In genomic region chr16:16073884-16074781, GRCh38 we compare ENCODE assay signal across 8 cellular contexts.
DNase-seq lines count a peak whose midpoint lies in the region; ATAC-seq and TF ChIP-seq lines count a peak whose summit lies in the region.

No MANE protein-coding gene starts in this region.

- H3K4me1 Mint-ChIP-seq in activated T-helper 17 cell treated with anti-CD3 and anti-CD28 coated beads, Interleukin-2, amount 50 U/mL, for 72 hours = no peaks in the 10 kb centered on the region
- H3K4me1 Mint-ChIP-seq in CD4-positive, alpha-beta T cell (ENCODE audit: low read depth) = peaks cover 4% of the 10 kb centered on the region

- peak overlapping the region; percentile 28 for H3K27ac Mint-ChIP-seq in activated T-helper 17 cell treated with anti-CD3 and anti-CD28 coated beads, Interleukin-2, amount 50 U/mL, for 72 hours
- no peak overlapping the region for H3K27ac Mint-ChIP-seq in CD4-positive, alpha-beta T cell

- 57% methylated on average over 19 of the region's 19 CpGs for WGBS in urinary bladder

- no peak overlapping the region for H3K4me3 ChIP-seq in right atrium auricular region
- no peak overlapping the region for H3K4me3 ChIP-seq in urinary bladder (ENCODE audit: low read depth, low read length)

- CTCF ChIA-PET in CD4-positive, alpha-beta T cell (lab: Charles Lee) = no interaction called here

- no peak overlapping the region for H3K4me3 Mint-ChIP-seq in activated T-helper 17 cell treated with anti-CD3 and anti-CD28 coated beads, Interleukin-2, amount 50 U/mL, for 72 hours
- no peak overlapping the region for H3K4me3 Mint-ChIP-seq in CD4-positive, alpha-beta T cell

- peaks cover 0 to 23% of the 10 kb centered on the region in 2 donors for H3K4me1 ChIP-seq in right atrium auricular region
- H3K4me1 ChIP-seq in urinary bladder (ENCODE audit: insufficient read depth) = no peaks in the 10 kb centered on the region

- no peak for DNase-seq in Right ventricle myocardium inferior (ENCODE audit: missing footprints)
- no peak for DNase-seq in right atrium auricular region (ENCODE audit: low spot score)
- no peak for DNase-seq in left lobe of liver (ENCODE audit: low spot score)
- DNase-seq in CD4-positive, alpha-beta T cell = no peak
- DNase-seq in occipital lobe (lab: John Stamatoyannopoulos, UW) = no peak

- H3K36me3 ChIP-seq in right atrium auricular region (peaks cover 30% of the 10 kb centered on the region), urinary bladder (ENCODE audit: insufficient read depth) (peaks cover 3% of the 10 kb centered on the region)

- intact Hi-C loops in Right ventricle myocardium inferior (cut with DNase I) = loop anchor here (5.0 kb wide), 2 partner anchors 52 to 127 kb away; partner anchors contain the start of gene ABCC1
- intact Hi-C loops in CD4-positive, alpha-beta T cell (cut with DNase I, micrococcal nuclease) = no loop called here

- POLR2A ChIA-PET in CD4-positive, alpha-beta T cell (lab: Charles Lee) = no interaction called here

- H3K36me3 Mint-ChIP-seq in activated T-helper 17 cell treated with anti-CD3 and anti-CD28 coated beads, Interleukin-2, amount 50 U/mL, for 72 hours (ENCODE audit: low read depth) = peaks cover 97% of the 10 kb centered on the region
- peaks cover 88% of the 10 kb centered on the region for H3K36me3 Mint-ChIP-seq in CD4-positive, alpha-beta T cell (ENCODE audit: low read depth)

- no peaks in the 10 kb centered on the region for H3K27me3 ChIP-seq in right atrium auricular region
- no peaks in the 10 kb centered on the region for H3K27me3 ChIP-seq in CD4-positive, alpha-beta T cell (ENCODE audit: control insufficient read depth, insufficient read depth, low read length)

- peak; percentile 42 for ATAC-seq in Right ventricle myocardium inferior
- ATAC-seq in activated T-helper 17 cell treated with anti-CD3 and anti-CD28 coated beads, Interleukin-2, amount 50 U/mL, for 72 hours (replicated peaks) = no peak
- peak; percentile 47 for ATAC-seq in left lobe of liver
- ATAC-seq in CD4-positive, alpha-beta T cell (ENCODE audit: poor library complexity) = no peak
- ATAC-seq in GM21786 (IDR thresholded peaks at IDR 0.05; ENCODE audit: unreplicated experiment) = no peak

- H3K27ac ChIP-seq in right atrium auricular region (peak overlapping the region in 1 of 2 donors; percentile 27), urinary bladder (ENCODE audit: low read depth) (peak overlapping the region; percentile 14)
- H3K27ac ChIP-seq in CD4-positive, alpha-beta T cell (ENCODE audit: low read depth, low read length) = no peak overlapping the region

- no peaks in the 10 kb centered on the region for H3K9me3 ChIP-seq in right atrium auricular region
- no peaks in the 10 kb centered on the region for H3K9me3 ChIP-seq in CD4-positive, alpha-beta T cell (ENCODE audit: control insufficient read depth, low read length)

- H3K27me3 Mint-ChIP-seq in activated T-helper 17 cell treated with anti-CD3 and anti-CD28 coated beads, Interleukin-2, amount 50 U/mL, for 72 hours = no peaks in the 10 kb centered on the region
- H3K27me3 Mint-ChIP-seq in CD4-positive, alpha-beta T cell = no peaks in the 10 kb centered on the region

- no peaks in the 10 kb centered on the region for H3K9me3 Mint-ChIP-seq in activated T-helper 17 cell treated with anti-CD3 and anti-CD28 coated beads, Interleukin-2, amount 50 U/mL, for 72 hours
- no peaks in the 10 kb centered on the region for H3K9me3 Mint-ChIP-seq in CD4-positive, alpha-beta T cell

- TF ChIP-seq CTCF in right atrium auricular region (IDR thresholded peaks at IDR 0.05) = no peak
- TF ChIP-seq CTCF in CD4-positive, alpha-beta T cell (IDR thresholded peaks at IDR 0.05) = no peak

Comparison
In these comparisons a context has a peak if more than half of its experiments do, and no peak if none do; other contexts are left out.
1. ATAC-seq: peak in Right ventricle myocardium inferior (single experiment) and left lobe of liver (single experiment); none in activated T-helper 17 cell treated with anti-CD3 and anti-CD28 coated beads, Interleukin-2, amount 50 U/mL, for 72 hours (single experiment), CD4-positive, alpha-beta T cell (single experiment) and GM21786 (single experiment).